In the genomic region with DNA sequence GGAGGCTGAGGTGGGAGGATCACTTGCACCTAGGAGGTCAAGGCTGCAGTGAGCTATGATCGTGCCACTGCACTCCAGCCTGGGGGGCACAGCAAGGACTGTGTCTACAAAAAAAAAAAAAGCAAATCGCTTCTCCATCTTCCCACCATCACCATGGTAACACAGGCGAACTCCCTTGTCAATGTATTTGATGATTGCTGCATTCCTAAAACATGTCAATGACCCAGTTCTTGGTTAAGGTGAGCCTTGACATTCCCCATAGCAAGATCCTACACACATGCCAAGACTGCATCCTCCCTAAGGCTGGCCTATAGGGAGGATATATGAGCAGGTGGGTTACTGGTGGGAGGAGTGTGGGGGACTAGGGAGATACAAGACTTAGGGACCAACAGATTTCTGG, we compare ENCODE assay signal across 11 cellular contexts. TPM values are rescaled to one million over a fixed set of nuclear protein-coding genes. Genes with fewer than 3 reads are reported as not detected.
"Had no signal": no experiment of that assay in that cellular context is flagged by ENCODE, and none has a peak within 500 bp of the region (broad histone marks: within the 10 kb centered on the region; RNA-seq: fewer than 3 reads in every experiment).

No MANE protein-coding gene starts in this region.

- H3K27ac Mint-ChIP-seq: HFFc6 had no signal

- H3K9ac ChIP-seq: GM23248, KMS-11 had no signal

- H3K27ac ChIP-seq: GM23248, KMS-11 had no signal

- H3K4me3 Mint-ChIP-seq: HFFc6 had no signal

- H3K4me3 ChIP-seq: GM23248, HAP-1 had no signal

- DNase-seq: GM23248, GOT3, H7, HFFc6, IMR-90, KBM-7 had no signal

- FAIRE-seq: HTR-8/SVneo had no signal

- ATAC-seq: HCT116 had no signal

- H2AFZ ChIP-seq: GM23248 had no signal

- H3K4me1 ChIP-seq: HAP-1 had no signal

- H3K9me3 Mint-ChIP-seq: HFFc6 had no signal

- H3K9me3 ChIP-seq: HAP-1 had no signal

- H3K4me2 ChIP-seq: KMS-11 had no signal

RNA-seq across cellular contexts. Expression of a gene that starts 12.9 kb away (rescaled TPM):
- total RNA-seq: HT-29 had no signal
